ENCODE assay signal across 24 cellular contexts in genomic region chr9:89872426-89872912, GRCh38.
A peak's percentile ranks its signal among the peaks of the same experiment; 100 is the strongest.
DNase-seq lines count a peak whose midpoint lies in the region; ATAC-seq, FAIRE-seq and TF ChIP-seq lines count a peak whose summit lies in the region.
"Had no signal": no experiment of that assay in that cellular context is flagged by ENCODE, and none has a peak within 500 bp of the region (broad histone marks: within the 10 kb centered on the region; RNA-seq: fewer than 3 reads in every experiment).

No MANE protein-coding gene starts in this region.

- H4K91ac ChIP-seq in H1 (replicated peaks; ENCODE audit: insufficient read length, low read length) = no peak overlapping the region

- H3K4me2 ChIP-seq in H1 (ENCODE audit: insufficient read depth in 1 of 2, low read depth in 2 of 2, low read length in 2 of 2) = no peak overlapping the region

- WGBS in H1 (ENCODE audit: extremely low coverage in 1 of 2, insufficient coverage in 1 of 2, insufficient read length in 1 of 2, insufficient replicate concordance in 2 of 2, low coverage in 1 of 2, low lambda C conversion rate in 2 of 2, missing lambda C conversion rate in 1 of 2), 2 experiments = 81% methylated on average over 9 of the region's 9 CpGs; no CpG with 5 or more reads in 1 of the 2 experiments
- WGBS in right cardiac atrium = 66% methylated on average over 9 of the region's 9 CpGs
- 76 to 89% methylated on average over 9 of the region's 9 CpGs for WGBS in tibial nerve, 2 donors

- H3K27ac Mint-ChIP-seq in CD8-positive, alpha-beta memory T cell = no peak overlapping the region

- H3K4me1 Mint-ChIP-seq in CD8-positive, alpha-beta memory T cell = no peaks in the 10 kb centered on the region

- H3K9ac ChIP-seq in H1 (replicated peaks in 1 of 4; ENCODE audit: extremely low read depth in 1 of 4, low read depth in 3 of 4, low read length in 3 of 4) = no peak overlapping the region

- 0 out of 2 replicates have a peak overlapping the region, but pooled peaks have one; percentile 38 for H4K8ac ChIP-seq in H1 (ENCODE audit: extremely low read depth, insufficient read depth, low read length)

- H2AFZ ChIP-seq in H1 (ENCODE audit: low read length) = no peak overlapping the region

- TF ChIP-seq POLR2A in Peyer's patch (IDR thresholded peaks at IDR 0.05) = no peak
- no peak for TF ChIP-seq POLR2A in H1 (IDR thresholded peaks at IDR 0.05; ENCODE audit: control extremely low read depth in 1 of 2, low read depth in 2 of 2, low read length in 2 of 2)
- TF ChIP-seq POLR2A in tibial nerve (IDR thresholded peaks at IDR 0.05) = no peak

- no peak overlapping the region for H3K4ac ChIP-seq in H1 (replicated peaks; ENCODE audit: insufficient read length, low read depth, low read length)

- H3K23me2 ChIP-seq in H1 (ENCODE audit: low read depth, low read length) = 0 out of 2 replicates have a peak, but pooled peaks cover 3% of the 10 kb centered on the region

- TF ChIP-seq EP300 in H1 (IDR thresholded peaks at IDR 0.05; ENCODE audit: borderline replicate concordance in 1 of 2, low read depth in 2 of 2, low read length in 2 of 2) (no peak), tibial nerve (IDR thresholded peaks at IDR 0.05) (no peak)

- H3K9me3 Mint-ChIP-seq in CD8-positive, alpha-beta memory T cell = no peaks in the 10 kb centered on the region

- H4K20me1 ChIP-seq in H1 (replicated peaks in 1 of 2; ENCODE audit: control insufficient read depth in 1 of 2, insufficient read depth in 2 of 2, low read length in 2 of 2) = no peaks in the 10 kb centered on the region

- no peak overlapping the region for H2BK20ac ChIP-seq in H1 (ENCODE audit: low read length)

- no peak overlapping the region for H3K18ac ChIP-seq in H1 (ENCODE audit: extremely low read depth, low read length)

- H3K79me2 ChIP-seq in H1 (ENCODE audit: control insufficient read depth in 1 of 2, insufficient read depth in 2 of 2, low read length in 2 of 2) = no peaks in the 10 kb centered on the region

- H3K27ac ChIP-seq in Peyer's patch (no peak overlapping the region), H1 (ENCODE audit: low read depth, low read length) (no peak overlapping the region), right cardiac atrium (ENCODE audit: low read length) (peak overlapping the region; percentile 66), tibial nerve (no peak overlapping the region)
- no peak overlapping the region for H3K27ac ChIP-seq in CD8-positive, alpha-beta memory T cell (ENCODE audit: low read depth, low read length)
- H3K27ac ChIP-seq: lower lobe of right lung, thyroid gland had no signal

- H3K9me3 ChIP-seq in Peyer's patch = no peaks in the 10 kb centered on the region
- H3K9me3 ChIP-seq in H1 (ENCODE audit: insufficient read depth in 2 of 2, low read depth in 1 of 2, low read length in 1 of 2) = no peaks in the 10 kb centered on the region
- H3K9me3 ChIP-seq in right cardiac atrium (ENCODE audit: control insufficient read depth, low read length) = no peaks in the 10 kb centered on the region
- H3K9me3 ChIP-seq in tibial nerve = no peaks in the 10 kb centered on the region
- no peaks in the 10 kb centered on the region for H3K9me3 ChIP-seq in CD8-positive, alpha-beta memory T cell (ENCODE audit: low read length)
- H3K9me3 ChIP-seq: lower lobe of right lung, thyroid gland had no signal

- CTCF ChIA-PET in H1 (lab: Charles Lee; ENCODE audit: partially characterized antibody) = interaction anchor here (1.3 kb wide), 1 partner anchor 25 kb away, joined by 3 read pairs; no protein-coding TSS in a partner anchor
- CTCF ChIA-PET in CD8-positive, alpha-beta memory T cell (lab: Charles Lee) = no interaction called here

- no peak overlapping the region for H2BK5ac ChIP-seq in H1 (ENCODE audit: low read depth, low read length)

- H2BK15ac ChIP-seq in H1 (ENCODE audit: low read length) = no peak overlapping the region

- FAIRE-seq in H1 (lab: Jason Lieb, UNC) = no peak
- FAIRE-seq: GM19239, islet of Langerhans had no signal

- H3K23ac ChIP-seq in H1 (ENCODE audit: insufficient read length) = no peak overlapping the region

- no peak overlapping the region for H3K56ac ChIP-seq in H1 (replicated peaks; ENCODE audit: insufficient read length, low read depth, low read length)

- TF ChIP-seq RAD21 in H1 (IDR thresholded peaks at IDR 0.05 in 1 of 2, conservative IDR thresholded peaks at IDR 0.05 in 1 of 2; ENCODE audit: low read depth in 2 of 2, low read length in 2 of 2) = no peak

- H4K5ac ChIP-seq in H1 (ENCODE audit: insufficient read length, low read depth, low read length) = no peak overlapping the region

- POLR2A ChIA-PET in H1 (lab: Charles Lee; ENCODE audit: partially characterized antibody) = no interaction called here
- POLR2A ChIA-PET in CD8-positive, alpha-beta memory T cell (lab: Charles Lee) = no interaction called here

- peaks cover 0 to 3% of the 10 kb centered on the region in 2 donors for H3K27me3 Mint-ChIP-seq in CD8-positive, alpha-beta memory T cell

- H3K4me3 ChIP-seq in Peyer's patch (no peak overlapping the region), H1 (ENCODE audit: extremely low read depth in 1 of 4, insufficient read depth in 2 of 4, low read depth in 3 of 4, low read length in 4 of 4) (no peak overlapping the region), right cardiac atrium (ENCODE audit: low read length) (no peak overlapping the region), tibial nerve (no peak overlapping the region)
- H3K4me3 ChIP-seq in CD8-positive, alpha-beta memory T cell (ENCODE audit: low read length) = no peak overlapping the region
- H3K4me3 ChIP-seq: lower lobe of right lung, thyroid gland had no signal

- H2BK120ac ChIP-seq in H1 (replicated peaks; ENCODE audit: low read depth, low read length) = no peak overlapping the region

- DNase-seq in Peyer's patch (peak in 2 of 3 donors; percentile 15 to 31), H1 (ENCODE audit: low read depth in 1 of 2, low spot score in 2 of 2) (no peak), right cardiac atrium (peak in 1 of 3 donors; percentile 13), sciatic nerve (ENCODE audit: low spot score) (peak; percentile 43), NCI-H1092 treated with DMSO at 0.1 percent for 48 hours (lab: John Stamatoyannopoulos, UW) (no peak), tibial nerve (ENCODE audit: low spot score in 2 of 2) (no peak)
- DNase-seq in CD8-positive, alpha-beta memory T cell = no peak
- no peak for DNase-seq in stimulated activated CD4-positive, alpha-beta T cell treated with anti-CD3 and anti-CD28 coated beads, Interleukin-4, amount 100 ng/mL, for 1 hour
- DNase-seq: activated CD4-positive, alpha-beta T cell treated with anti-CD3 and anti-CD28 coated beads, Interleukin-2, amount 50 U/mL, for 1 hour; cerebellar nuclear complex; foreskin fibroblast; Kasumi-1; MV-4-11; NCI-H1694; NCI-H2171 treated with DMSO at 0.1 percent for 48 hours; NCI-H524 treated with DMSO at 0.1 percent for 48 hours; stimulated activated CD4-positive, alpha-beta T cell treated with anti-CD3 and anti-CD28 coated beads, Interleukin-4, amount 100 ng/mL, for 4 hours; stimulated activated naive CD8-positive, alpha-beta T cell treated with anti-CD3 and anti-CD28 coated beads, Interleukin-15, Interleukin-2, amounts not matched to agents 100 U/mL and 50 U/mL, for 24 hours; T-helper 2 cell; thyroid gland had no signal

- H3K4me1 ChIP-seq in Peyer's patch (peaks cover 0 to 21% (median 0%) of the 10 kb centered on the region in 4 donors), H1 (replicated peaks in 1 of 4; ENCODE audit: control insufficient read depth in 3 of 4, insufficient read depth in 4 of 4, low read length in 3 of 4) (no peaks in the 10 kb centered on the region; a peak in 1 of 7 replicates), right cardiac atrium (ENCODE audit: control insufficient read depth, insufficient read depth, low read length) (peaks cover 10% of the 10 kb centered on the region), tibial nerve (peaks cover 0 to 41% (median 4%) of the 10 kb centered on the region in 4 donors)
- no peaks in the 10 kb centered on the region for H3K4me1 ChIP-seq in CD8-positive, alpha-beta memory T cell (ENCODE audit: insufficient read depth, low read length)

- TF ChIP-seq CTCF in Peyer's patch (IDR thresholded peaks at IDR 0.05) = no peak
- TF ChIP-seq CTCF in H1 (IDR thresholded peaks at IDR 0.05; ENCODE audit: control extremely low read depth in 1 of 3, insufficient read depth in 1 of 3, low read depth in 1 of 3, low read length in 3 of 3) = no peak
- TF ChIP-seq CTCF in tibial nerve (IDR thresholded peaks at IDR 0.05) = no peak

- no peak overlapping the region for H2AK5ac ChIP-seq in H1 (ENCODE audit: low read depth, low read length)

- no peaks in the 10 kb centered on the region for H3K27me3 ChIP-seq in Peyer's patch
- H3K27me3 ChIP-seq in H1 (replicated peaks in 1 of 4; ENCODE audit: control insufficient read depth in 3 of 4, extremely low read depth in 1 of 4, insufficient read depth in 3 of 4, low read length in 3 of 4) = no peaks in the 10 kb centered on the region
- no peaks in the 10 kb centered on the region for H3K27me3 ChIP-seq in right cardiac atrium (ENCODE audit: control insufficient read depth, insufficient read depth)
- H3K27me3 ChIP-seq in tibial nerve = no peaks in the 10 kb centered on the region
- H3K27me3 ChIP-seq in CD8-positive, alpha-beta memory T cell (ENCODE audit: insufficient read depth, low read length, poor library complexity, severe bottlenecking) = no peaks in the 10 kb centered on the region
- H3K27me3 ChIP-seq: thyroid gland had no signal

- ATAC-seq in right cardiac atrium = peak; percentile 1 to 2
- peak; percentile 6 for ATAC-seq in sciatic nerve
- ATAC-seq: HCT116; lower lobe of right lung; stimulated activated naive CD8-positive, alpha-beta T cell treated with anti-CD3 and anti-CD28 coated beads, Interleukin-15, Interleukin-2, amounts not matched to agents 100 U/mL and 50 U/mL, for 24 hours had no signal

- no peaks in the 10 kb centered on the region for H3K79me1 ChIP-seq in H1 (ENCODE audit: low read depth, low read length)

- intact Hi-C loops in right cardiac atrium (cut with DNase I) = loop anchor here in 1 of 4 donors (10.0 kb wide), 2 partner anchors 132 to 268 kb away; partner anchors contain the start of gene GADD45G
- intact Hi-C loops in sciatic nerve (cut with DNase I) = no loop called here

- H3K36me3 ChIP-seq in Peyer's patch (no peaks in the 10 kb centered on the region), H1 (ENCODE audit: control insufficient read depth in 2 of 4, insufficient read depth in 4 of 4, low read length in 3 of 4) (no peaks in the 10 kb centered on the region), tibial nerve (no peaks in the 10 kb centered on the region)
- H3K36me3 ChIP-seq in CD8-positive, alpha-beta memory T cell (ENCODE audit: insufficient read depth, low read length) = no peaks in the 10 kb centered on the region
- H3K36me3 ChIP-seq: lower lobe of right lung, thyroid gland had no signal

- no peaks in the 10 kb centered on the region for H3K36me3 Mint-ChIP-seq in CD8-positive, alpha-beta memory T cell

- no peak overlapping the region for H3K4me3 Mint-ChIP-seq in CD8-positive, alpha-beta memory T cell

- no peak overlapping the region for H2BK12ac ChIP-seq in H1 (ENCODE audit: low read depth, low read length)

- no peak overlapping the region for H3K14ac ChIP-seq in H1 (ENCODE audit: insufficient read length)

TF ChIP-seq in H1, 55 proteins besides CTCF, POLR2A, EP300 and RAD21:
- no peak for TF ChIP-seq SP1 (IDR thresholded peaks at IDR 0.05; ENCODE audit: low read depth, low read length)
TF ChIP-seq in H1: peak in this region for 0.

Comparison
In these comparisons a context has a peak if more than half of its experiments do, and no peak if none do; other contexts are left out.
1. DNase-seq: peak in Peyer's patch (2 of 3) and sciatic nerve (single experiment); none in H1 (0 of 2), NCI-H1092 treated with DMSO at 0.1 percent for 48 hours (single experiment), tibial nerve (0 of 2), CD8-positive, alpha-beta memory T cell (0 of 5) and stimulated activated CD4-positive, alpha-beta T cell treated with anti-CD3 and anti-CD28 coated beads, Interleukin-4, amount 100 ng/mL, for 1 hour (single experiment).